Comparison of ENCODE assay signal across 24 cellular contexts in the genomic region with DNA sequence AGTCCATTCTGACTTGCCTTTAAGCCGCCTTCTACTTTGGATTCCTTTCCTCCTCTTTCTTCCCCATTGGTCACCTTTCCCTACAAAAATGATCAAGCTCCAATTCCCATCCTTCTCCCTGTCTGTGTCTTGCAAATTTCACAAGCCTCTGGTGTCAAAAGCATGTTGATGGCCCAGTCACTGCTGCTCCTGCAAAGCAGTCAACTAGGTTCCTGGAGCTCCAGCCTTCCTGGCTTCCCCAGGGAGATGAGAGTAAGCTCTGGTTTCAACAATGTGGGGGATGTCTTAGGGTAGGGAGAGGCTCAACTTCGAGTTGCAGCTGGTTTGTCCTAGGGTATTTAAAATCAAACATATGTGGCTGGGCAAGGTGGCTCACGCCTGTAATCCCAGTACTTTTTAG. TPM values are rescaled to one million over a fixed set of nuclear protein-coding genes. Genes with fewer than 3 reads are reported as not detected.
DNase-seq lines count a peak whose midpoint lies in the region; ATAC-seq and TF ChIP-seq lines count a peak whose summit lies in the region.
"Had no signal": no experiment of that assay in that cellular context is flagged by ENCODE, and none has a peak within 500 bp of the region (broad histone marks: within the 10 kb centered on the region; RNA-seq: fewer than 3 reads in every experiment).

No MANE protein-coding gene starts in this region.

- intact Hi-C loops in left ventricle myocardium superior (cut with micrococcal nuclease), result no loop called here
- intact Hi-C loops in right cardiac atrium (cut with DNase I), result no loop called here
- intact Hi-C loops in mucosa of descending colon (cut with DNase I, micrococcal nuclease), result no loop called here

- no peak overlapping the region for H3K27ac ChIP-seq in right cardiac atrium (ENCODE audit: low read length)
- H3K27ac ChIP-seq in SJCRH30, result peak overlapping the region; percentile 72; the same call in 1 of the 2 replicates
- peak overlapping the region; percentile 59 for H3K27ac ChIP-seq in foreskin keratinocyte
- H3K27ac ChIP-seq: dorsolateral prefrontal cortex, gastroesophageal sphincter, left lung, SK-N-MC, tibial artery, WERI-Rb-1 had no signal

- H3K4me1 ChIP-seq in right cardiac atrium (ENCODE audit: control insufficient read depth, insufficient read depth, low read length) (no peaks in the 10 kb centered on the region), SJCRH30 (peaks cover 19% of the 10 kb centered on the region), foreskin keratinocyte (peaks cover 19% of the 10 kb centered on the region), mucosa of descending colon (ENCODE audit: low read depth) (no peaks in the 10 kb centered on the region)
- H3K4me1 ChIP-seq: gastroesophageal sphincter, left lung, tibial artery had no signal

- H3K36me3 ChIP-seq in SJCRH30 (no peaks in the 10 kb centered on the region), mucosa of descending colon (ENCODE audit: low read depth) (no peaks in the 10 kb centered on the region)
- H3K36me3 ChIP-seq: gastroesophageal sphincter, left lung, tibial artery, WERI-Rb-1 had no signal

- H3K4me3 ChIP-seq in right cardiac atrium (ENCODE audit: low read length), result no peak overlapping the region
- H3K4me3 ChIP-seq in SJCRH30, result no peak overlapping the region
- no peak overlapping the region for H3K4me3 ChIP-seq in mucosa of descending colon
- H3K4me3 ChIP-seq: dorsolateral prefrontal cortex, gastroesophageal sphincter, left lung, SK-N-MC, tibial artery had no signal

- TF ChIP-seq CTCF in foreskin keratinocyte (conservative IDR thresholded peaks at IDR 0.05), result no peak
- no peak for TF ChIP-seq CTCF in mucosa of descending colon (IDR thresholded peaks at IDR 0.05)

- DNase-seq in left ventricle myocardium superior, result no peak
- no peak for DNase-seq in right cardiac atrium
- DNase-seq in SJCRH30, result peak; percentile 64 to 80
- DNase-seq in foreskin keratinocyte, result no peak
- no peak for DNase-seq in mucosa of descending colon
- DNase-seq in islet precursor cell, result no peak
- DNase-seq in KG1 (lab: John Stamatoyannopoulos, UW), result no peak
- DNase-seq: activated CD4-positive, alpha-beta T cell treated with anti-CD3 and anti-CD28 coated beads, Interleukin-2, amount 50 U/mL, for 4 hours; activated gamma-delta T cell; amygdala; caudate nucleus; CD4-positive, CD25-positive, alpha-beta regulatory T cell; left lung; NCI-H526 treated with DMSO at 0.1 percent for 48 hours; OCI-M1; small intestine; stimulated activated CD4-positive, alpha-beta T cell treated with anti-CD3 and anti-CD28 coated beads, Interleukin-4, amount 100 ng/mL, for 1 hour; stimulated activated naive CD8-positive, alpha-beta T cell treated with anti-CD3 and anti-CD28 coated beads, Interleukin-15, Interleukin-2, amounts not matched to agents 100 U/mL and 50 U/mL, for 24 hours; tibial artery; WERI-Rb-1 had no signal

- WGBS in right cardiac atrium, result 67% methylated on average over 3 of the region's 3 CpGs

- H3K9me3 ChIP-seq in right cardiac atrium (ENCODE audit: control insufficient read depth, low read length) (no peaks in the 10 kb centered on the region), SJCRH30 (replicated peaks) (no peaks in the 10 kb centered on the region), mucosa of descending colon (no peaks in the 10 kb centered on the region)
- H3K9me3 ChIP-seq: gastroesophageal sphincter, left lung, tibial artery had no signal

- ATAC-seq in left ventricle myocardium superior, result peak; percentile 37
- no peak for ATAC-seq in right cardiac atrium
- ATAC-seq in foreskin keratinocyte, result no peak
- no peak for ATAC-seq in mucosa of descending colon
- ATAC-seq in GM19467 (IDR thresholded peaks at IDR 0.05; ENCODE audit: unreplicated experiment), result no peak
- ATAC-seq: left lung; stimulated activated naive CD8-positive, alpha-beta T cell treated with anti-CD3 and anti-CD28 coated beads, Interleukin-15, Interleukin-2, amounts not matched to agents 100 U/mL and 50 U/mL, for 24 hours had no signal

- H3K27me3 ChIP-seq in right cardiac atrium (ENCODE audit: control insufficient read depth, insufficient read depth) (no peaks in the 10 kb centered on the region), SJCRH30 (no peaks in the 10 kb centered on the region), foreskin keratinocyte (no peaks in the 10 kb centered on the region)
- H3K27me3 ChIP-seq: dorsolateral prefrontal cortex, gastroesophageal sphincter, left lung, tibial artery had no signal

RNA-seq across cellular contexts. Expression of a gene that starts 36.1 kb away (rescaled TPM):
- total RNA-seq in left ventricle myocardium superior, result 35.4 TPM
- total RNA-seq in right cardiac atrium, result 10 to 100 TPM; 32.2 to 43.9 (median 37.9) TPM
- 5.6 TPM for polyA plus RNA-seq in right cardiac atrium
- 33.2 and 42.3 TPM in 2 replicates for total RNA-seq in SJCRH30 (2014; rRNA removed; shearing (Covaris generic))
- total RNA-seq in foreskin keratinocyte, result 25.5 and 30.2 TPM in 2 replicates
- 2.1 and 2.3 TPM in 2 replicates for polyA plus RNA-seq in foreskin keratinocyte
- 10 to 100 TPM; 43.2 to 65.3 (median 43.3) TPM for total RNA-seq in mucosa of descending colon

Comparison
In these comparisons a context has a peak if more than half of its experiments do, and no peak if none do; other contexts are left out.
1. DNase-seq: peak in SJCRH30 (2 of 2); none in left ventricle myocardium superior (single experiment), right cardiac atrium (0 of 3), foreskin keratinocyte (0 of 2), mucosa of descending colon (0 of 3), islet precursor cell (single experiment) and KG1 (single experiment).